ENCODE assay signal across 15 cellular contexts in genomic region chr11:133898031-133898769, GRCh38. TPM values are rescaled to one million over a fixed set of nuclear protein-coding genes. Genes with fewer than 3 reads are reported as not detected.
DNase-seq lines count a peak whose midpoint lies in the region; ATAC-seq and TF ChIP-seq lines count a peak whose summit lies in the region.
"Had no signal": no experiment of that assay in that cellular context is flagged by ENCODE, and none has a peak within 500 bp of the region (broad histone marks: within the 10 kb centered on the region; RNA-seq: fewer than 3 reads in every experiment).

No MANE protein-coding gene starts in this region.

- H3K27me3 ChIP-seq in body of pancreas, result no peaks in the 10 kb centered on the region
- H3K27me3 ChIP-seq: cardiac muscle cell, upper lobe of left lung had no signal

- no peaks in the 10 kb centered on the region for H3K9me3 ChIP-seq in body of pancreas
- H3K9me3 ChIP-seq: upper lobe of left lung had no signal

- no peaks in the 10 kb centered on the region for H3K36me3 ChIP-seq in body of pancreas (replicated peaks in 1 of 2; ENCODE audit: insufficient read depth in 1 of 2, low read depth in 2 of 2)
- H3K36me3 ChIP-seq: cardiac muscle cell, upper lobe of left lung had no signal

- TF ChIP-seq CTCF in coronary artery (IDR thresholded peaks at IDR 0.05) (no peak), body of pancreas (IDR thresholded peaks at IDR 0.05) (no peak)

- TF ChIP-seq POLR2A in body of pancreas (IDR thresholded peaks at IDR 0.05), result no peak

- no peak overlapping the region for H3K4me3 ChIP-seq in coronary artery
- H3K4me3 ChIP-seq in body of pancreas, result no peak overlapping the region
- H3K4me3 ChIP-seq: cardiac muscle cell, upper lobe of left lung had no signal

- WGBS in body of pancreas, 2 donors, result 74 to 75% methylated on average over 17 of the region's 17 CpGs

- H3K27ac ChIP-seq in coronary artery (no peak overlapping the region), body of pancreas (no peak overlapping the region)
- H3K27ac ChIP-seq: C4-2B, cardiac muscle cell, upper lobe of left lung had no signal

- ATAC-seq in GM18502 (IDR thresholded peaks at IDR 0.05; ENCODE audit: poor library complexity, unreplicated experiment), result peak; percentile 65
- peak; percentile 44 for ATAC-seq in HG02938 (IDR thresholded peaks at IDR 0.05; ENCODE audit: unreplicated experiment)
- no peak for ATAC-seq in GM19324 (IDR thresholded peaks at IDR 0.05; ENCODE audit: low FRiP score, unreplicated experiment)
- no peak for ATAC-seq in body of pancreas
- ATAC-seq: right cardiac atrium had no signal

- no peaks in the 10 kb centered on the region for H3K4me1 ChIP-seq in body of pancreas
- H3K4me1 ChIP-seq: upper lobe of left lung had no signal

- intact Hi-C loops in body of pancreas (cut with DNase I), result no loop called here

- DNase-seq in 8988T (peak; percentile 11), coronary artery (ENCODE audit: low spot score) (peak; percentile 64), body of pancreas (no peak), cerebellar cortex (ENCODE audit: low spot score) (no peak)
- no peak for DNase-seq in stimulated activated CD4-positive, alpha-beta T cell treated with anti-CD3 and anti-CD28 coated beads, Interleukin-2, amount 100 ng/mL, for 24 hours
- DNase-seq: erythroblast, NCI-H345, right cardiac atrium had no signal

RNA-seq across cellular contexts. Expression of gene SPATA19, which starts 52.9 kb away (rescaled TPM):
- not detected for total RNA-seq in body of pancreas
- total RNA-seq: cardiac muscle cell, M059J, right cardiac atrium, upper lobe of left lung had no signal

RNA-seq across cellular contexts. Expression of gene IGSF9B, which starts 58.6 kb away (rescaled TPM):
- 1 to 10 TPM; 1.6 to 3.3 TPM for total RNA-seq in body of pancreas

Comparison
In these comparisons a context has a peak if more than half of its experiments do, and no peak if none do; other contexts are left out.
1. DNase-seq: peak in 8988T (single experiment) and coronary artery (single experiment); none in body of pancreas (0 of 4), cerebellar cortex (single experiment) and stimulated activated CD4-positive, alpha-beta T cell treated with anti-CD3 and anti-CD28 coated beads, Interleukin-2, amount 100 ng/mL, for 24 hours (0 of 2).
2. ATAC-seq: peak in GM18502 (single experiment) and HG02938 (single experiment); none in GM19324 (single experiment) and body of pancreas (single experiment).